8 cellular contexts compared by ENCODE assay signal in genomic region chr4:184267673-184268573, GRCh38.
DNase-seq lines count a peak whose midpoint lies in the region; ATAC-seq and FAIRE-seq lines count a peak whose summit lies in the region.

No MANE protein-coding gene starts in this region.

- ATAC-seq in GM18499 (IDR thresholded peaks at IDR 0.05; ENCODE audit: insufficient read depth, unreplicated experiment) (peak; percentile 46), HG02763 (IDR thresholded peaks at IDR 0.05; ENCODE audit: unreplicated experiment) (peak; percentile 68)
- ATAC-seq in effector memory CD8-positive, alpha-beta T cell (replicated peaks) = peak; percentile 82

- no peak overlapping the region for H3K4me3 ChIP-seq in neuron (ENCODE audit: low read length)

- no peaks in the 10 kb centered on the region for H3K9me3 Mint-ChIP-seq in effector memory CD8-positive, alpha-beta T cell

- peaks cover 24% of the 10 kb centered on the region for H3K4me1 ChIP-seq in neuron (ENCODE audit: insufficient read depth, low read length)

- no peaks in the 10 kb centered on the region for H3K27me3 Mint-ChIP-seq in effector memory CD8-positive, alpha-beta T cell

- no peaks in the 10 kb centered on the region for H3K36me3 ChIP-seq in neuron (ENCODE audit: insufficient read depth, low read length)

- peaks cover 13% of the 10 kb centered on the region for H3K36me3 Mint-ChIP-seq in effector memory CD8-positive, alpha-beta T cell (ENCODE audit: insufficient read depth)

- peak; percentile 63 for DNase-seq in NCI-H2227 (lab: John Stamatoyannopoulos, UW; ENCODE audit: unreplicated experiment)
- DNase-seq in activated CD4-positive, alpha-beta T cell treated with anti-CD3 and anti-CD28 coated beads, Interleukin-2, amount 50 U/mL, for 48 hours = peak; percentile 74 to 84
- DNase-seq in effector memory CD8-positive, alpha-beta T cell = peak; percentile 57 to 67 (median 58)
- peak; percentile 58 for DNase-seq in urothelium cell line (ENCODE audit: low spot score)
- DNase-seq in NCI-H82 treated with DMSO at 0.1 percent for 48 hours (lab: John Stamatoyannopoulos, UW; ENCODE audit: unreplicated experiment) = no peak

- peak overlapping the region; percentile 96 to 97 for H3K27ac Mint-ChIP-seq in effector memory CD8-positive, alpha-beta T cell

- H3K27me3 ChIP-seq in neuron (ENCODE audit: insufficient read depth, low read length) = no peaks in the 10 kb centered on the region

- H3K4me3 Mint-ChIP-seq in effector memory CD8-positive, alpha-beta T cell = peak overlapping the region; percentile 85 to 88

- no peaks in the 10 kb centered on the region for H3K9me3 ChIP-seq in neuron (ENCODE audit: low read length)

- H3K4me1 Mint-ChIP-seq in effector memory CD8-positive, alpha-beta T cell (ENCODE audit: low read depth in 2 of 2) = peaks cover 18 to 28% of the 10 kb centered on the region in 2 donors

- H2AFZ ChIP-seq in neuron (ENCODE audit: low read depth, low read length) = peak overlapping the region; percentile 2

- no peak for FAIRE-seq in urothelium cell line (lab: Jason Lieb, UNC)
